Comparison of ENCODE assay signal across 39 cellular contexts in genomic region chr3:28950614-28951013, GRCh38.
"Had no signal": no experiment of that assay in that cellular context is flagged by ENCODE, and none has a peak within 500 bp of the region (broad histone marks: within the 10 kb centered on the region; RNA-seq: fewer than 3 reads in every experiment).

No MANE protein-coding gene starts in this region.

- H3K27me3 Mint-ChIP-seq: activated naive CD4-positive, alpha-beta T cell treated with anti-CD3 and anti-CD28 coated beads, Interleukin-2, amount 10 ng/mL, durations not matched to agents 7 days and 5 days; activated naive CD4-positive, alpha-beta T cell treated with anti-CD3 and anti-CD28 coated beads, Interleukin-2, amount 50 U/mL, for 24 hours; activated naive CD8-positive, alpha-beta T cell; activated T-helper 17 cell treated with anti-CD3 and anti-CD28 coated beads, Interleukin-2, amount 50 U/mL, for 72 hours; brain; central memory CD8-positive, alpha-beta T cell had no signal

- H3K27me3 ChIP-seq: adrenal gland, ascending aorta, body of pancreas, brain microvascular endothelial cell, breast epithelium, cardiac muscle cell had no signal

- H3K4me3 ChIP-seq: adrenal gland, ascending aorta, body of pancreas, breast epithelium, cardiac muscle cell had no signal

- H3K9me3 Mint-ChIP-seq: activated naive CD4-positive, alpha-beta T cell treated with anti-CD3 and anti-CD28 coated beads for 36 hours; activated naive CD4-positive, alpha-beta T cell treated with anti-CD3 and anti-CD28 coated beads, Interleukin-2, amount 10 ng/mL, durations not matched to agents 7 days and 5 days; activated naive CD4-positive, alpha-beta T cell treated with anti-CD3 and anti-CD28 coated beads, Interleukin-2, amount 50 U/mL, for 24 hours; activated naive CD8-positive, alpha-beta T cell treated with anti-CD3 and anti-CD28 coated beads for 36 hours; activated naive CD8-positive, alpha-beta T cell treated with anti-CD3 and anti-CD28 coated beads, Interleukin-2, amount 50 U/mL, for 24 hours; activated T-helper 17 cell treated with anti-CD3 and anti-CD28 coated beads, Interleukin-2, amount 50 U/mL, for 72 hours; activated T-helper 2 cell treated with anti-CD3 and anti-CD28 coated beads, Interferon-gamma antibody, Interleukin-2, Interleukin-4, amounts not matched to agents 10 μg/mL and 5 μg/mL and 100 μg/mL, durations not matched to agents 14 hours and 24 hours and 36 hours had no signal

- H3K4me1 Mint-ChIP-seq: activated naive CD4-positive, alpha-beta T cell treated with anti-CD3 and anti-CD28 coated beads, Interleukin-2, amount 10 ng/mL, durations not matched to agents 7 days and 5 days; activated naive CD4-positive, alpha-beta T cell treated with anti-CD3 and anti-CD28 coated beads, Interleukin-2, amount 50 U/mL, for 24 hours; activated naive CD8-positive, alpha-beta T cell treated with anti-CD3 and anti-CD28 coated beads for 36 hours; activated naive CD8-positive, alpha-beta T cell treated with anti-CD3 and anti-CD28 coated beads, Interleukin-2, amount 10 ng/mL, durations not matched to agents 7 days and 5 days; activated naive CD8-positive, alpha-beta T cell treated with anti-CD3 and anti-CD28 coated beads, Interleukin-2, amount 50 U/mL, for 24 hours; activated T-helper 17 cell treated with anti-CD3 and anti-CD28 coated beads, Interleukin-2, amount 50 U/mL, for 72 hours; central memory CD8-positive, alpha-beta T cell had no signal

- DNase-seq: activated effector memory CD4-positive, alpha-beta T cell treated with anti-CD3 and anti-CD28 coated beads, Interleukin-2, amount 50 U/mL, for 16 hours; activated effector memory CD4-positive, alpha-beta T cell treated with Interleukin-2 at 50 U/mL for 16 hours; activated gamma-delta T cell; activated gamma-delta T cell treated with Interleukin-2 at 50 U/mL for 16 hours; activated naive CD4-positive, alpha-beta T cell; activated naive CD4-positive, alpha-beta T cell treated with anti-CD3 and anti-CD28 coated beads for 36 hours; activated naive CD4-positive, alpha-beta T cell treated with anti-CD3 and anti-CD28 coated beads, Interleukin-2, amount 10 ng/mL, durations not matched to agents 7 days and 5 days; activated naive CD4-positive, alpha-beta T cell treated with anti-CD3 and anti-CD28 coated beads, Interleukin-2, amount 50 U/mL, for 16 hours; activated naive CD4-positive, alpha-beta T cell treated with Interleukin-2 at 50 U/mL for 16 hours; activated naive CD8-positive, alpha-beta T cell treated with anti-CD3 and anti-CD28 coated beads for 36 hours; activated naive CD8-positive, alpha-beta T cell treated with anti-CD3 and anti-CD28 coated beads, Interleukin-2, amount 10 ng/mL, durations not matched to agents 7 days and 5 days; activated naive CD8-positive, alpha-beta T cell treated with anti-CD3 and anti-CD28 coated beads, Interleukin-2, amount 50 U/mL, for 24 hours; activated T-cell treated with anti-CD3 and anti-CD28 coated beads, Interleukin-2, amount 50 U/mL, for 4 hours; activated T-cell treated with anti-CD3 and anti-CD28 coated beads, Interleukin-2, amount 50 U/mL, for 48 hours; activated T-cell treated with anti-CD3 and anti-CD28 coated beads, Interleukin-2, amount 50 U/mL, for 72 hours; adrenal gland; amniotic stem cell; amygdala; anterior cingulate cortex; aorta; body of pancreas; brain microvascular endothelial cell; caudate nucleus; central memory CD4-positive, alpha-beta T cell; cerebellar nuclear complex had no signal

- H3K4me3 Mint-ChIP-seq: activated naive CD4-positive, alpha-beta T cell treated with anti-CD3 and anti-CD28 coated beads for 36 hours; activated naive CD4-positive, alpha-beta T cell treated with anti-CD3 and anti-CD28 coated beads, Interleukin-2, amount 10 ng/mL, durations not matched to agents 7 days and 5 days; activated naive CD4-positive, alpha-beta T cell treated with anti-CD3 and anti-CD28 coated beads, Interleukin-2, amount 50 U/mL, for 24 hours; activated naive CD8-positive, alpha-beta T cell; activated naive CD8-positive, alpha-beta T cell treated with anti-CD3 and anti-CD28 coated beads for 36 hours; activated naive CD8-positive, alpha-beta T cell treated with anti-CD3 and anti-CD28 coated beads, Interleukin-2, amount 10 ng/mL, durations not matched to agents 7 days and 5 days; activated naive CD8-positive, alpha-beta T cell treated with anti-CD3 and anti-CD28 coated beads, Interleukin-2, amount 50 U/mL, for 24 hours; activated T-cell treated with anti-CD3 and anti-CD28 coated beads, Interleukin-2, amount 50 U/mL, for 4 hours; activated T-cell treated with anti-CD3 and anti-CD28 coated beads, Interleukin-2, amount 50 U/mL, for 72 hours; activated T-helper 1 cell treated with anti-CD3 and anti-CD28 coated beads, Interleukin-12 subunit alpha, Interleukin-12 subunit beta, Interleukin-2, Interleukin-4 antibody, amounts not matched to agents 30 ng/mL and 10 ng/mL and 1 ng/mL, durations not matched to agents 14 hours and 24 hours and 36 hours; activated T-helper 17 cell treated with anti-CD3 and anti-CD28 coated beads, Interleukin-2, amount 50 U/mL, for 72 hours; brain; central memory CD8-positive, alpha-beta T cell had no signal

- FAIRE-seq: astrocyte, bronchial epithelial cell, colon had no signal

- H3K36me3 ChIP-seq: adrenal gland, ascending aorta, brain microvascular endothelial cell, breast epithelium, cardiac muscle cell had no signal

- H3K4me1 ChIP-seq: adrenal gland, body of pancreas, breast epithelium had no signal

- H3K9me3 ChIP-seq: adrenal gland, ascending aorta, body of pancreas, breast epithelium had no signal

- H3K27ac ChIP-seq: adrenal gland, ascending aorta, body of pancreas, brain microvascular endothelial cell, breast epithelium, cardiac muscle cell had no signal

- H3K36me3 Mint-ChIP-seq: activated naive CD4-positive, alpha-beta T cell treated with anti-CD3 and anti-CD28 coated beads, Interleukin-2, amount 10 ng/mL, durations not matched to agents 7 days and 5 days; activated naive CD4-positive, alpha-beta T cell treated with anti-CD3 and anti-CD28 coated beads, Interleukin-2, amount 50 U/mL, for 24 hours; activated naive CD4-positive, alpha-beta T cell treated with anti-CD3 and anti-CD28 coated beads, Interleukin-2, amount 50 U/mL, for 72 hours; activated naive CD8-positive, alpha-beta T cell; activated naive CD8-positive, alpha-beta T cell treated with anti-CD3 and anti-CD28 coated beads for 36 hours; activated naive CD8-positive, alpha-beta T cell treated with anti-CD3 and anti-CD28 coated beads, Interleukin-2, amount 10 ng/mL, durations not matched to agents 7 days and 5 days; brain had no signal

- H3K27ac Mint-ChIP-seq: activated naive CD4-positive, alpha-beta T cell treated with anti-CD3 and anti-CD28 coated beads for 36 hours; activated naive CD4-positive, alpha-beta T cell treated with anti-CD3 and anti-CD28 coated beads, Interleukin-2, amount 10 ng/mL, durations not matched to agents 7 days and 5 days; activated naive CD4-positive, alpha-beta T cell treated with anti-CD3 and anti-CD28 coated beads, Interleukin-2, amount 50 U/mL, for 24 hours; activated naive CD4-positive, alpha-beta T cell treated with anti-CD3 and anti-CD28 coated beads, Interleukin-2, amount 50 U/mL, for 72 hours; activated naive CD8-positive, alpha-beta T cell; activated naive CD8-positive, alpha-beta T cell treated with anti-CD3 and anti-CD28 coated beads for 36 hours; activated naive CD8-positive, alpha-beta T cell treated with anti-CD3 and anti-CD28 coated beads, Interleukin-2, amount 10 ng/mL, durations not matched to agents 7 days and 5 days; activated naive CD8-positive, alpha-beta T cell treated with anti-CD3 and anti-CD28 coated beads, Interleukin-2, amount 50 U/mL, for 24 hours; activated T-cell treated with anti-CD3 and anti-CD28 coated beads, Interleukin-2, amount 50 U/mL, for 72 hours; activated T-helper 1 cell treated with anti-CD3 and anti-CD28 coated beads, Interleukin-12 subunit alpha, Interleukin-12 subunit beta, Interleukin-2, Interleukin-4 antibody, amounts not matched to agents 30 ng/mL and 10 ng/mL and 1 ng/mL, durations not matched to agents 14 hours and 24 hours and 36 hours; activated T-helper 17 cell treated with anti-CD3 and anti-CD28 coated beads, Interleukin-2, amount 50 U/mL, for 72 hours; activated T-helper 2 cell treated with anti-CD3 and anti-CD28 coated beads, Interferon-gamma antibody, Interleukin-2, Interleukin-4, amounts not matched to agents 10 μg/mL and 5 μg/mL and 100 μg/mL, durations not matched to agents 14 hours and 24 hours and 36 hours; brain had no signal

- ATAC-seq: activated naive CD4-positive, alpha-beta T cell treated with anti-CD3 and anti-CD28 coated beads, Interleukin-2, amount 50 U/mL, for 72 hours; activated naive CD8-positive, alpha-beta T cell treated with anti-CD3 and anti-CD28 coated beads, Interleukin-2, amount 50 U/mL, for 24 hours; activated T-cell treated with anti-CD3 and anti-CD28 coated beads, Interleukin-2, amount 50 U/mL, for 4 hours; activated T-cell treated with anti-CD3 and anti-CD28 coated beads, Interleukin-2, amount 50 U/mL, for 72 hours; activated T-helper 17 cell treated with anti-CD3 and anti-CD28 coated beads, Interleukin-2, amount 50 U/mL, for 72 hours; body of pancreas had no signal
